Comparison of ENCODE assay signal across 8 cellular contexts in genomic region chr20:53914091-53914860, GRCh38.
DNase-seq lines count a peak whose midpoint lies in the region; ATAC-seq, FAIRE-seq and TF ChIP-seq lines count a peak whose summit lies in the region.

No MANE protein-coding gene starts in this region.

- no peak overlapping the region for H3K4me3 ChIP-seq in CD8-positive, alpha-beta T cell (ENCODE audit: low read depth, low read length)
- H3K4me3 ChIP-seq in neutrophil (ENCODE audit: low read depth in 1 of 2, low read length in 1 of 2): peak overlapping the region; percentile 61 to 67

- H3K9me3 Mint-ChIP-seq in CD8-positive, alpha-beta T cell: no peaks in the 10 kb centered on the region
- H3K9me3 Mint-ChIP-seq in dendritic cell treated with granulocyte-macrophage colony-stimulating factor and Interleukin-4, amounts not matched to agents 40 ng/mL and 50 ng/mL, for 4 days: no peaks in the 10 kb centered on the region

- no peaks in the 10 kb centered on the region for H3K27me3 Mint-ChIP-seq in CD8-positive, alpha-beta T cell (ENCODE audit: low read depth)
- H3K27me3 Mint-ChIP-seq in dendritic cell treated with granulocyte-macrophage colony-stimulating factor and Interleukin-4, amounts not matched to agents 40 ng/mL and 50 ng/mL, for 4 days: no peaks in the 10 kb centered on the region

- no peak for DNase-seq in CD8-positive, alpha-beta T cell
- peak; percentile 50 for DNase-seq in NCI-H2171 treated with DMSO at 0.1 percent for 48 hours (lab: John Stamatoyannopoulos, UW)
- DNase-seq in GM12891 (ENCODE audit: insufficient read length, low spot score): no peak

- no peaks in the 10 kb centered on the region for H3K36me3 Mint-ChIP-seq in CD8-positive, alpha-beta T cell
- no peaks in the 10 kb centered on the region for H3K36me3 Mint-ChIP-seq in dendritic cell treated with granulocyte-macrophage colony-stimulating factor and Interleukin-4, amounts not matched to agents 40 ng/mL and 50 ng/mL, for 4 days (ENCODE audit: low read depth)

- no peak for TF ChIP-seq POLR2A in GM12891 (IDR thresholded peaks at IDR 0.05; ENCODE audit: low read depth, low read length)

- H3K27me3 ChIP-seq in CD8-positive, alpha-beta T cell (ENCODE audit: insufficient read depth, low read length): no peaks in the 10 kb centered on the region
- no peaks in the 10 kb centered on the region for H3K27me3 ChIP-seq in neutrophil

- peaks cover 21% of the 10 kb centered on the region for H3K4me1 ChIP-seq in CD8-positive, alpha-beta T cell (ENCODE audit: insufficient read depth, low read length)
- peaks cover 60 to 81% of the 10 kb centered on the region in 2 experiments for H3K4me1 ChIP-seq in neutrophil (ENCODE audit: control insufficient read depth in 1 of 2, insufficient read depth in 1 of 2, low read depth in 1 of 2, low read length in 1 of 2)

- POLR2A ChIA-PET in CD8-positive, alpha-beta T cell (lab: Charles Lee): interaction anchor here (0.6 to 2.6 kb wide), 7 partner anchors 29 to 339 kb away, joined by 3 to 28 read pairs (median 4); no protein-coding TSS in a partner anchor

- FAIRE-seq in GM12891 (lab: Jason Lieb, UNC): no peak

- intact Hi-C loops in CD8-positive, alpha-beta T cell (cut with DNase I, micrococcal nuclease): loop anchor here (2.0 to 10.0 kb wide), 2 partner anchors 15 to 499 kb away; no protein-coding TSS in a partner anchor
- intact Hi-C loops in dendritic cell treated with granulocyte-macrophage colony-stimulating factor and Interleukin-4, amounts not matched to agents 40 ng/mL and 50 ng/mL, for 4 days (cut with micrococcal nuclease): loop anchor here (2.0 to 10.0 kb wide), 3 partner anchors 43 to 335 kb away; no protein-coding TSS in a partner anchor

- peaks cover 26% of the 10 kb centered on the region for H3K4me1 Mint-ChIP-seq in CD8-positive, alpha-beta T cell (ENCODE audit: low read depth)
- peaks cover 78% of the 10 kb centered on the region for H3K4me1 Mint-ChIP-seq in dendritic cell treated with granulocyte-macrophage colony-stimulating factor and Interleukin-4, amounts not matched to agents 40 ng/mL and 50 ng/mL, for 4 days (ENCODE audit: low read depth)

- no peaks in the 10 kb centered on the region for H3K36me3 ChIP-seq in CD8-positive, alpha-beta T cell (ENCODE audit: insufficient read depth, low read length)
- H3K36me3 ChIP-seq in neutrophil: no peaks in the 10 kb centered on the region

- CTCF ChIA-PET in CD8-positive, alpha-beta T cell (lab: Charles Lee): interaction anchor here (1.3 to 6.0 kb wide), 16 partner anchors 14 to 336 kb away, joined by 3 to 107 read pairs (median 12); no protein-coding TSS in a partner anchor

- no peak for TF ChIP-seq CTCF in CD8-positive, alpha-beta T cell (IDR thresholded peaks at IDR 0.05)
- no peak for TF ChIP-seq CTCF in neutrophil (IDR thresholded peaks at IDR 0.05)

- no peak for ATAC-seq in CD8-positive, alpha-beta T cell
- ATAC-seq in HG02852 (IDR thresholded peaks at IDR 0.05; ENCODE audit: unreplicated experiment): no peak
- no peak for ATAC-seq in GM18907 (IDR thresholded peaks at IDR 0.05; ENCODE audit: unreplicated experiment)
- no peak for ATAC-seq in HG02763 (IDR thresholded peaks at IDR 0.05; ENCODE audit: unreplicated experiment)

- peak overlapping the region; percentile 92 for H3K27ac Mint-ChIP-seq in CD8-positive, alpha-beta T cell
- peak overlapping the region; percentile 40 for H3K27ac Mint-ChIP-seq in dendritic cell treated with granulocyte-macrophage colony-stimulating factor and Interleukin-4, amounts not matched to agents 40 ng/mL and 50 ng/mL, for 4 days

- no peak overlapping the region for H3K27ac ChIP-seq in CD8-positive, alpha-beta T cell (ENCODE audit: low read depth, low read length)
- H3K27ac ChIP-seq in neutrophil: peak overlapping the region; percentile 88

- no peaks in the 10 kb centered on the region for H3K9me3 ChIP-seq in CD8-positive, alpha-beta T cell (ENCODE audit: low read length)
- H3K9me3 ChIP-seq in neutrophil: no peaks in the 10 kb centered on the region

- H3K4me3 Mint-ChIP-seq in CD8-positive, alpha-beta T cell: peak overlapping the region; percentile 94
- H3K4me3 Mint-ChIP-seq in dendritic cell treated with granulocyte-macrophage colony-stimulating factor and Interleukin-4, amounts not matched to agents 40 ng/mL and 50 ng/mL, for 4 days: no peak overlapping the region

TF ChIP-seq in GM12891, 5 proteins besides CTCF, POLR2A, EP300 and RAD21:
- TF ChIP-seq SPI1 (IDR thresholded peaks at IDR 0.05; ENCODE audit: low read depth, low read length) (no peak), PAX5 (IDR thresholded peaks at IDR 0.05; ENCODE audit: insufficient read depth, low read length, severe bottlenecking) (no peak), POU2F2 (IDR thresholded peaks at IDR 0.05; ENCODE audit: low read depth, low read length) (no peak), TAF1 (IDR thresholded peaks at IDR 0.05; ENCODE audit: low read depth, low read length) (no peak), POLR2AphosphoS5 (IDR thresholded peaks at IDR 0.05; ENCODE audit: low read depth, low read length) (no peak)
